In the genomic region with DNA sequence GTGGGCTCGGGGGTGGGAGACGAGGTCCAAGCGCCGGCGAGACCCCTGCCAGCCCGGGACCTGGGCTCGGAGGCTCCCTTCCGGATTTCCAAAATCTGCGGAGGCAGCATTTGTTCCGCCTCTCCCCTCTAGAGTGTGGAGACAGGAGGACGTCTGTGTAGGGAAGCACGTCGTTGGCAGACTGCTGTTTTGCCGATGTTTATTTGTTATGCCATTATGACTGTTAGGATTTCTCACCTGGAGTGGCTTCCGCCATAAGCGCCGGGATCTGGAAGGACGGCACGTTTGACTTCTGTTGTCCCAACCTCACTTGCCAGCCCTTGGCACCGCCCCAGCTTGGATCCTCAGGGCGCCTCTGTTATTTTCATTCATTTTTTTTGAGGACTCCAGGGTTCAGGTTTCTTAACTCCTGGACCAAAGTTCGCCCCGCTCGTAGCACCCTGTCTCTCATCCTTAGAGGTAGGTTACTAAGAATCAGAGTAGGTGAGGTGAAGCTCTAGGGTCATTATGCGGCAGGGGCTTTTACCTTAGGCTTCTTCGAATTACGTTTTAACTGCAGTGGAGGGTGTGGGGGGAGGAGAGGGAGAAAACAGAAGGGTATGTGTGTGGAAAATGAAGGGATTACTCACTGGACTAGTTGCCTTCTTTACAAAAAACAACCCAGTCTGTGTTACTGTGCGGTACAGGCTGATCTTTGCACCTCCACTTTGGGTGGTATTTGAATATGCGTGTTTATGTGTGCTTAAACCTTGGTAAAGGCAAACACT, we compare ENCODE assay signal across 8 cellular contexts. TPM values are rescaled to one million over a fixed set of nuclear protein-coding genes. Genes with fewer than 3 reads are reported as not detected.
DNase-seq lines count a peak whose midpoint lies in the region; ATAC-seq and TF ChIP-seq lines count a peak whose summit lies in the region.

No MANE protein-coding gene starts in this region.

- H4K12ac ChIP-seq in trophoblast cell (ENCODE audit: low read depth, low read length) = no peak overlapping the region

- no peaks in the 10 kb centered on the region for H3K36me3 Mint-ChIP-seq in activated CD8-positive, alpha-beta memory T cell treated with anti-CD3 and anti-CD28 coated beads, Interleukin-2, amount 10 ng/mL, durations not matched to agents 7 days and 5 days
- peaks cover 3% of the 10 kb centered on the region for H3K36me3 Mint-ChIP-seq in glutamatergic neuron (ENCODE audit: unreplicated experiment)

- no peak overlapping the region for H2AK5ac ChIP-seq in trophoblast cell (ENCODE audit: low read length)

- H4K8ac ChIP-seq in trophoblast cell (ENCODE audit: low read depth, low read length) = peak overlapping the region; percentile 40

- no peak overlapping the region for H3K27ac Mint-ChIP-seq in activated CD8-positive, alpha-beta memory T cell treated with anti-CD3 and anti-CD28 coated beads, Interleukin-2, amount 10 ng/mL, durations not matched to agents 7 days and 5 days
- no peak overlapping the region for H3K27ac Mint-ChIP-seq in glutamatergic neuron (ENCODE audit: unreplicated experiment)

- no peak overlapping the region for H4K91ac ChIP-seq in trophoblast cell (ENCODE audit: low read depth, low read length)

- DNase-seq in COR-L47 (lab: John Stamatoyannopoulos, UW) (peak; percentile 53), NCI-H1694 (lab: John Stamatoyannopoulos, UW) (peak; percentile 14), glutamatergic neuron (no peak), trophoblast cell (peak; percentile 49 to 76), AG20443 (ENCODE audit: low spot score) (no peak)
- no peak for DNase-seq in activated CD8-positive, alpha-beta memory T cell treated with anti-CD3 and anti-CD28 coated beads, Interleukin-2, amount 10 ng/mL, durations not matched to agents 7 days and 5 days

- H3K23ac ChIP-seq in trophoblast cell (ENCODE audit: low read length) = no peak overlapping the region

- no peaks in the 10 kb centered on the region for H3K36me3 ChIP-seq in trophoblast cell (ENCODE audit: control insufficient read depth in 1 of 2, insufficient read depth in 2 of 2, low read length in 2 of 2)

- peaks cover 43% of the 10 kb centered on the region for H3K27me3 Mint-ChIP-seq in activated CD8-positive, alpha-beta memory T cell treated with anti-CD3 and anti-CD28 coated beads, Interleukin-2, amount 10 ng/mL, durations not matched to agents 7 days and 5 days
- H3K27me3 Mint-ChIP-seq in glutamatergic neuron (ENCODE audit: unreplicated experiment) = peaks cover 10% of the 10 kb centered on the region

- no CpG with 5 or more reads among the region's 29 CpGs for WGBS in trophoblast cell (ENCODE audit: extremely low coverage, insufficient coverage, insufficient read length)

- peaks cover 6% of the 10 kb centered on the region for H3K79me1 ChIP-seq in trophoblast cell (ENCODE audit: low read length)

- peaks cover 2% of the 10 kb centered on the region for H3K79me2 ChIP-seq in trophoblast cell (ENCODE audit: control insufficient read depth, insufficient read depth, low read length, poor library complexity)

- peak; percentile 17 for ATAC-seq in GM19455 (IDR thresholded peaks at IDR 0.05; ENCODE audit: unreplicated experiment)
- ATAC-seq in activated CD8-positive, alpha-beta memory T cell treated with anti-CD3 and anti-CD28 coated beads, Interleukin-2, amount 10 ng/mL, durations not matched to agents 7 days and 5 days = peak; percentile 27
- no peak for ATAC-seq in HG03432 (IDR thresholded peaks at IDR 0.05; ENCODE audit: unreplicated experiment)

- no peak overlapping the region for H2BK5ac ChIP-seq in trophoblast cell (ENCODE audit: low read depth, low read length, poor library complexity)

- H3K4me2 ChIP-seq in trophoblast cell (ENCODE audit: low read length) = peak overlapping the region; percentile 98

- CTCF ChIA-PET in activated CD8-positive, alpha-beta memory T cell treated with anti-CD3 and anti-CD28 coated beads, Interleukin-2, amount 10 ng/mL, durations not matched to agents 7 days and 5 days (lab: Charles Lee) = no interaction called here

- H3K14ac ChIP-seq in trophoblast cell (ENCODE audit: low read length) = no peak overlapping the region

- H3K18ac ChIP-seq in trophoblast cell (ENCODE audit: low read length) = no peak overlapping the region

- peak overlapping the region; percentile 59 for H3K9ac ChIP-seq in trophoblast cell (ENCODE audit: low read length)

- H2BK120ac ChIP-seq in trophoblast cell (ENCODE audit: insufficient read depth, low read length, poor library complexity) = no peak overlapping the region

- peak overlapping the region; percentile 67 for H3K4me3 Mint-ChIP-seq in activated CD8-positive, alpha-beta memory T cell treated with anti-CD3 and anti-CD28 coated beads, Interleukin-2, amount 10 ng/mL, durations not matched to agents 7 days and 5 days
- peak overlapping the region; percentile 84 for H3K4me3 Mint-ChIP-seq in glutamatergic neuron (ENCODE audit: unreplicated experiment)

- H3K9me3 Mint-ChIP-seq in activated CD8-positive, alpha-beta memory T cell treated with anti-CD3 and anti-CD28 coated beads, Interleukin-2, amount 10 ng/mL, durations not matched to agents 7 days and 5 days (ENCODE audit: low read depth) = no peaks in the 10 kb centered on the region
- H3K9me3 Mint-ChIP-seq in glutamatergic neuron (ENCODE audit: unreplicated experiment) = peaks cover 4% of the 10 kb centered on the region

- no peak overlapping the region for H3K4ac ChIP-seq in trophoblast cell (ENCODE audit: low read depth, low read length)

- H2BK12ac ChIP-seq in trophoblast cell (ENCODE audit: low read length) = no peak overlapping the region

- H3K4me3 ChIP-seq in trophoblast cell (ENCODE audit: low read depth, low read length) = peak overlapping the region; percentile 80

- peaks cover 0 to 14% of the 10 kb centered on the region in 2 experiments for H3K4me1 ChIP-seq in trophoblast cell (ENCODE audit: control insufficient read depth in 1 of 2, insufficient read depth in 2 of 2, low read length in 2 of 2)

- TF ChIP-seq CTCF in glutamatergic neuron (IDR thresholded peaks at IDR 0.05; ENCODE audit: partially characterized antibody, unreplicated experiment) = no peak

- no peaks in the 10 kb centered on the region for H3K27me3 ChIP-seq in trophoblast cell (ENCODE audit: insufficient read depth, low read length)

- peaks cover 10% of the 10 kb centered on the region for H3K4me1 Mint-ChIP-seq in activated CD8-positive, alpha-beta memory T cell treated with anti-CD3 and anti-CD28 coated beads, Interleukin-2, amount 10 ng/mL, durations not matched to agents 7 days and 5 days
- H3K4me1 Mint-ChIP-seq in glutamatergic neuron (ENCODE audit: low read depth, unreplicated experiment) = no peaks in the 10 kb centered on the region

- peaks cover 6% of the 10 kb centered on the region for H3K9me3 ChIP-seq in trophoblast cell (ENCODE audit: insufficient read depth, low read depth, low read length)

- peak overlapping the region; percentile 92 for H2AFZ ChIP-seq in trophoblast cell (ENCODE audit: insufficient read depth, low read length, poor library complexity)

- no peak overlapping the region for H3K27ac ChIP-seq in trophoblast cell (ENCODE audit: low read depth, low read length)

RNA-seq across cellular contexts. Expression of a gene that starts 0.5 kb away (rescaled TPM):
- total RNA-seq in activated CD8-positive, alpha-beta memory T cell treated with anti-CD3 and anti-CD28 coated beads, Interleukin-2, amount 10 ng/mL, durations not matched to agents 7 days and 5 days = under 1 TPM; 0.55 to 0.91 TPM
- total RNA-seq in glutamatergic neuron (ENCODE audit: unreplicated experiment) = 1.2 TPM
- polyA plus RNA-seq in trophoblast cell (2013) = 14.9 and 16.2 TPM in 2 replicates

Comparison
In these comparisons a context has a peak if more than half of its experiments do, and no peak if none do; other contexts are left out.
1. DNase-seq: peak in COR-L47 (single experiment), NCI-H1694 (single experiment) and trophoblast cell (2 of 2); none in activated CD8-positive, alpha-beta memory T cell treated with anti-CD3 and anti-CD28 coated beads, Interleukin-2, amount 10 ng/mL, durations not matched to agents 7 days and 5 days (single experiment), glutamatergic neuron (single experiment) and AG20443 (single experiment).